ENCODE assay signal across 1 cellular context in genomic region chr1:24989082-24989481, GRCh38.
TF ChIP-seq lines count a peak whose summit lies in the region.

No MANE protein-coding gene starts in this region.

TF ChIP-seq in K562, 482 proteins besides CTCF, POLR2A, EP300 and RAD21 (continued from another document):
- TF ChIP-seq, protein P1, sequence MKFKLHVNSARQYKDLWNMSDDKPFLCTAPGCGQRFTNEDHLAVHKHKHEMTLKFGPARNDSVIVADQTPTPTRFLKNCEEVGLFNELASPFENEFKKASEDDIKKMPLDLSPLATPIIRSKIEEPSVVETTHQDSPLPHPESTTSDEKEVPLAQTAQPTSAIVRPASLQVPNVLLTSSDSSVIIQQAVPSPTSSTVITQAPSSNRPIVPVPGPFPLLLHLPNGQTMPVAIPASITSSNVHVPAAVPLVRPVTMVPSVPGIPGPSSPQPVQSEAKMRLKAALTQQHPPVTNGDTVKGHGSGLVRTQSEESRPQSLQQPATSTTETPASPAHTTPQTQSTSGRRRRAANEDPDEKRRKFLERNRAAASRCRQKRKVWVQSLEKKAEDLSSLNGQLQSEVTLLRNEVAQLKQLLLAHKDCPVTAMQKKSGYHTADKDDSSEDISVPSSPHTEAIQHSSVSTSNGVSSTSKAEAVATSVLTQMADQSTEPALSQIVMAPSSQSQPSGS (CRISPR knock-in tag; IDR thresholded peaks at IDR 0.05) = no peak
- TF ChIP-seq, protein P2, sequence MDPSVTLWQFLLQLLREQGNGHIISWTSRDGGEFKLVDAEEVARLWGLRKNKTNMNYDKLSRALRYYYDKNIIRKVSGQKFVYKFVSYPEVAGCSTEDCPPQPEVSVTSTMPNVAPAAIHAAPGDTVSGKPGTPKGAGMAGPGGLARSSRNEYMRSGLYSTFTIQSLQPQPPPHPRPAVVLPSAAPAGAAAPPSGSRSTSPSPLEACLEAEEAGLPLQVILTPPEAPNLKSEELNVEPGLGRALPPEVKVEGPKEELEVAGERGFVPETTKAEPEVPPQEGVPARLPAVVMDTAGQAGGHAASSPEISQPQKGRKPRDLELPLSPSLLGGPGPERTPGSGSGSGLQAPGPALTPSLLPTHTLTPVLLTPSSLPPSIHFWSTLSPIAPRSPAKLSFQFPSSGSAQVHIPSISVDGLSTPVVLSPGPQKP (CRISPR knock-in tag; IDR thresholded peaks at IDR 0.05) = no peak
- no peak for TF ChIP-seq ZNF324 (CRISPR knock-in tag; IDR thresholded peaks at IDR 0.05)
- TF ChIP-seq DPF2 (IDR thresholded peaks at IDR 0.05) = no peak
- TF ChIP-seq ZNF121 (CRISPR knock-in tag; conservative IDR thresholded peaks at IDR 0.05) = no peak
- 0 out of 2 replicates have a peak, but pooled peaks have one; percentile 51 for TF ChIP-seq BCOR (IDR thresholded peaks at IDR 0.05)
- TF ChIP-seq ERF (CRISPR knock-in tag; IDR thresholded peaks at IDR 0.05) = no peak
- TF ChIP-seq RBM25 (IDR thresholded peaks at IDR 0.05; ENCODE audit: low read depth, low read length, severe bottlenecking) = peak; percentile 45
- no peak for TF ChIP-seq KLF1 (tag; IDR thresholded peaks at IDR 0.05)
